16 cellular contexts compared by ENCODE assay signal in the genomic region with DNA sequence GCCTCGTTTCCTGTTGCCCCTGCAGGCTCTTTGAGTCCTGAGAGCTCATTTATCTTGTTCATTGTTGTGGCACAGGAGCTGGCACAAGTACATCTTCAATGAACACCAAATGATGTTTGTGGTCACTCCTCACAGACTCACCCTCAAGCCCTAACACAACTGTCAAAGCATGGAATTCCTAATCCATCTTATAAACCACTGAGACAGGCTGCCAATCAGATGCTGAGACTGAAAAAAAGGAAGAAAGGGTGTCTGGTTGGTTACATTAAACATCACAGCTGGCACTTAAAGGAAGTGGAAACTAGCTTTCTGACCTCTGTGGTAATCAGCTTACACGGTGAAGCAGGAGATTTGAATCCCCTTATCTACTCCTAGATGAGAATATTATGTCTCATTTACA. TPM values are rescaled to one million over a fixed set of nuclear protein-coding genes. Genes with fewer than 3 reads are reported as not detected.
A peak's percentile ranks its signal among the peaks of the same experiment; 100 is the strongest.
DNase-seq lines count a peak whose midpoint lies in the region; ATAC-seq lines count a peak whose summit lies in the region.
"Had no signal": no experiment of that assay in that cellular context is flagged by ENCODE, and none has a peak within 500 bp of the region (broad histone marks: within the 10 kb centered on the region; RNA-seq: fewer than 3 reads in every experiment).

No MANE protein-coding gene starts in this region.

- H3K4me1 Mint-ChIP-seq in memory B cell: peaks cover 4% of the 10 kb centered on the region

- DNase-seq in HT1080 (ENCODE audit: low read depth): peak; percentile 6
- DNase-seq in OCI-M1 (lab: John Stamatoyannopoulos, UW): peak; percentile 20
- DNase-seq in memory B cell (ENCODE audit: low spot score in 2 of 2): no peak
- no peak for DNase-seq in SIG-M5 treated with dmso at 0.1 percent for 504 hours (lab: John Stamatoyannopoulos, UW; ENCODE audit: unreplicated experiment)
- DNase-seq: activated naive CD8-positive, alpha-beta T cell treated with anti-CD3 and anti-CD28 coated beads, Interleukin-2, amount 10 ng/mL, durations not matched to agents 7 days and 5 days; stimulated activated CD4-positive, alpha-beta T cell treated with anti-CD3 and anti-CD28 coated beads, Interleukin-12 subunit alpha, Interleukin-12 subunit beta, amount 100 ng/mL, for 4 hours; tibial artery had no signal

- no peak overlapping the region for H3K4me3 Mint-ChIP-seq in memory B cell
- H3K4me3 Mint-ChIP-seq: activated naive CD8-positive, alpha-beta T cell treated with anti-CD3 and anti-CD28 coated beads, Interleukin-2, amount 10 ng/mL, durations not matched to agents 7 days and 5 days; WTC11 had no signal

- H3K9me3 Mint-ChIP-seq in memory B cell: peaks cover 2% of the 10 kb centered on the region
- H3K9me3 Mint-ChIP-seq: activated naive CD8-positive, alpha-beta T cell treated with anti-CD3 and anti-CD28 coated beads, Interleukin-2, amount 10 ng/mL, durations not matched to agents 7 days and 5 days had no signal

- ATAC-seq in GM18867 (IDR thresholded peaks at IDR 0.05; ENCODE audit: unreplicated experiment): peak; percentile 74
- peak; percentile 46 for ATAC-seq in memory B cell (ENCODE audit: low read depth)
- ATAC-seq in HG03571 (IDR thresholded peaks at IDR 0.05; ENCODE audit: unreplicated experiment): no peak
- no peak for ATAC-seq in HG03095 (IDR thresholded peaks at IDR 0.05; ENCODE audit: unreplicated experiment)
- ATAC-seq: WTC11 had no signal

- H3K36me3 Mint-ChIP-seq in memory B cell: no peaks in the 10 kb centered on the region
- H3K36me3 Mint-ChIP-seq: activated naive CD8-positive, alpha-beta T cell treated with anti-CD3 and anti-CD28 coated beads, Interleukin-2, amount 10 ng/mL, durations not matched to agents 7 days and 5 days; WTC11 had no signal

- no peak overlapping the region for H3K27ac Mint-ChIP-seq in memory B cell
- H3K27ac Mint-ChIP-seq: activated naive CD8-positive, alpha-beta T cell treated with anti-CD3 and anti-CD28 coated beads, Interleukin-2, amount 10 ng/mL, durations not matched to agents 7 days and 5 days; WTC11 had no signal

- H3K27me3 Mint-ChIP-seq in memory B cell: no peaks in the 10 kb centered on the region

RNA-seq across cellular contexts. Expression of gene CCDC172, which starts 7.7 kb away (rescaled TPM):
- total RNA-seq in HT1080 (2014; rRNA removed; shearing (Covaris generic)): not detected in 2 replicates
- polyA plus RNA-seq in HT1080 (2015; cell fraction: cytosol; rRNA removed): not detected in 2 replicates
- polyA plus RNA-seq in HT1080 (2015; cell fraction: nucleus; rRNA removed): not detected in 2 replicates
- total RNA-seq: activated naive CD8-positive, alpha-beta T cell treated with anti-CD3 and anti-CD28 coated beads, Interleukin-2, amount 10 ng/mL, durations not matched to agents 7 days and 5 days; epithelial cell of proximal tubule; lung microvascular endothelial cell; MCF 10A; omental fat pad; SJSA1 had no signal

RNA-seq across cellular contexts. Expression of gene GFRA1, which starts 43.5 kb away (rescaled TPM):
- total RNA-seq in HT1080 (2014; rRNA removed; shearing (Covaris generic)): not detected in 2 replicates
- polyA plus RNA-seq in HT1080 (2015; cell fraction: cytosol; rRNA removed): 0.03 and 0.05 TPM in 2 replicates
- polyA plus RNA-seq in HT1080 (2015; cell fraction: nucleus; rRNA removed): not detected in 2 replicates
- total RNA-seq: activated naive CD8-positive, alpha-beta T cell treated with anti-CD3 and anti-CD28 coated beads, Interleukin-2, amount 10 ng/mL, durations not matched to agents 7 days and 5 days; MCF 10A had no signal

Comparison
In these comparisons a context has a peak if more than half of its experiments do, and no peak if none do; other contexts are left out.
1. ATAC-seq: peak in GM18867 (single experiment) and memory B cell (single experiment); none in HG03571 (single experiment) and HG03095 (single experiment).
2. DNase-seq: peak in HT1080 (single experiment) and OCI-M1 (single experiment); none in memory B cell (0 of 2) and SIG-M5 treated with dmso at 0.1 percent for 504 hours (single experiment).